Comparison of ENCODE assay signal across 9 cellular contexts in the genomic region with DNA sequence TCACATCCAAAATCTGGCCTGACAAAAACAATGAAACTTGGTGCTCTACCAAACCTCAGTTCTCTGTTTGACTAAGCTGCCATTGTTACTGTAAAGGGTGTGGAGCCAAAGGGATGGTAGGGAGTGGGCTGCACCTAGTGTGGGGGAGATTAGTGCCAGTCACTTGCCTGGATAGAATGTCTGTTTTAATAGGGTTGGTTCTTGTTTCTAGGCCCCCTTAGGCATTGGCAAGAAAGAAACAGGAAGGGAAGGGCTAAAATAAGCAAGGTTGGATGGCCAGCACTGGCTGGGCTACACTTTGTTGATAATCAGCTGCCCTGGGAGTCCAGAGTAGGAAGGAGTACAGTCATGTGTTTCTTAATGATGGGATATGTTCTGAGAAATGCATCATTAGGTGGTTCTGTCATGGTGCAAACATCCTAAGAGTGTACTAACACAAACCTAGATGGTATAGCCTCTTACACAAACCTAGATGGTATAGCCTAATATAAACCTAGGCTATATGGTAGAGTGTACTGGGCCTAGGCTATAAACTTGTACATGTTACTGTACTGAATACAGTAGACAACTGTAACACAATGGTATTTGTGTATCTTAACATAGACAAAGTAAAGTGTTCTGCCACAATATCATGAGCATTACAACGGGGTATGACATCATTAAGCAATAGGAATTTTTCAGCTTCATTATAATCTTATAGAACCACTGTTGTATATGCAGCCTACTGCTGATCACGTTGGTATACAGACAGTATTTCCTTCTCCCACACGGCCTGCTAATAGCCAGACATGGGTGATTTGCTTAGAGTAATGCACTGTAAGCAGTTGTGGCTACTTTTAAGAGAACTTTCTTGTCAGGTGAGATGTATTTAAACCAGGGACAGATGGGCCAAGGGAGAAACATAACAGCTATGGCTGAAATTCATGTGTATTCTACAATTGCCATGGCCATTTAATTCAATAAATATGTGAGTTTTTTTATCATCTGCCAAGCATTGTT. TPM values are rescaled to one million over a fixed set of nuclear protein-coding genes. Genes with fewer than 3 reads are reported as not detected.
DNase-seq lines count a peak whose midpoint lies in the region; ATAC-seq and TF ChIP-seq lines count a peak whose summit lies in the region.
"Had no signal": no experiment of that assay in that cellular context is flagged by ENCODE, and none has a peak within 500 bp of the region (broad histone marks: within the 10 kb centered on the region; RNA-seq: fewer than 3 reads in every experiment).

No MANE protein-coding gene starts in this region.

- POLR2A ChIA-PET in HEK293 (lab: Yijun Ruan, JAX) = interaction anchor here (1.5 kb wide), 1 partner anchor 16 kb away, joined by 3 read pairs; a partner anchor contains a TSS

- peaks cover 48% of the 10 kb centered on the region for H3K4me1 Mint-ChIP-seq in activated T-cell treated with anti-CD3 and anti-CD28 coated beads, Interleukin-2, amount 50 U/mL, for 72 hours (ENCODE audit: low read depth)
- H3K4me1 Mint-ChIP-seq: neural progenitor cell had no signal

- H3K36me3 Mint-ChIP-seq in activated T-cell treated with anti-CD3 and anti-CD28 coated beads, Interleukin-2, amount 50 U/mL, for 72 hours (ENCODE audit: insufficient read depth in 2 of 2) = peaks cover 8 to 24% of the 10 kb centered on the region in 2 donors

- H3K9ac ChIP-seq in muscle layer of colon (ENCODE audit: low read length) = no peak overlapping the region
- H3K9ac ChIP-seq: neural progenitor cell had no signal

- H3K4me3 ChIP-seq in HEK293 (ENCODE audit: low read depth, low read length) (no peak overlapping the region), muscle layer of colon (ENCODE audit: low read depth in 1 of 2, low read length in 2 of 2) (no peak overlapping the region), esophagus squamous epithelium (no peak overlapping the region)
- H3K4me3 ChIP-seq: neural progenitor cell had no signal

- H3K27me3 ChIP-seq in muscle layer of colon (ENCODE audit: control insufficient read depth in 1 of 2, insufficient read depth in 2 of 2, low read length in 2 of 2) (no peaks in the 10 kb centered on the region), esophagus squamous epithelium (no peaks in the 10 kb centered on the region)
- H3K27me3 ChIP-seq: neural progenitor cell had no signal

- no peaks in the 10 kb centered on the region for H3K9me3 Mint-ChIP-seq in activated T-cell treated with anti-CD3 and anti-CD28 coated beads, Interleukin-2, amount 50 U/mL, for 72 hours
- H3K9me3 Mint-ChIP-seq: neural progenitor cell had no signal

- H3K27me3 Mint-ChIP-seq in activated T-cell treated with anti-CD3 and anti-CD28 coated beads, Interleukin-2, amount 50 U/mL, for 72 hours (ENCODE audit: low read depth) = no peaks in the 10 kb centered on the region

- CTCF ChIA-PET in HEK293 (lab: Yijun Ruan, JAX) = interaction anchor here (0.6 to 3.3 kb wide), 4 partner anchors 10 to 157 kb away, joined by 3 to 14 read pairs (median 4); no protein-coding TSS in a partner anchor

- 77 to 80% methylated on average over 3 of the region's 3 CpGs for whole genome bisulfite sequencing in esophagus squamous epithelium, 2 donors

- H3K4me1 ChIP-seq in HEK293 (ENCODE audit: control insufficient read depth, insufficient read depth, low read length) (no peaks in the 10 kb centered on the region), muscle layer of colon (ENCODE audit: insufficient read depth, low read length) (peaks cover 8% of the 10 kb centered on the region), esophagus squamous epithelium (peaks cover 6 to 26% (median 8%) of the 10 kb centered on the region in 3 donors)

- peak overlapping the region; percentile 75 to 89 for H3K4me3 Mint-ChIP-seq in activated T-cell treated with anti-CD3 and anti-CD28 coated beads, Interleukin-2, amount 50 U/mL, for 72 hours
- H3K4me3 Mint-ChIP-seq: neural progenitor cell had no signal

- in situ Hi-C loops in G401 (cut with HindIII; ENCODE audit: low sequenced_read_pairs) = no loop called here

- TF ChIP-seq CTCF in HEK293 (tag by site-specific recombination; IDR thresholded peaks at IDR 0.05) = no peak
- no peak for TF ChIP-seq CTCF in esophagus squamous epithelium (IDR thresholded peaks at IDR 0.05)

- H3K27ac Mint-ChIP-seq in activated T-cell treated with anti-CD3 and anti-CD28 coated beads, Interleukin-2, amount 50 U/mL, for 72 hours = peak overlapping the region; percentile 93
- H3K27ac Mint-ChIP-seq: neural progenitor cell had no signal

- no peak for TF ChIP-seq POLR2A in esophagus squamous epithelium (IDR thresholded peaks at IDR 0.05)

- intact Hi-C loops in esophagus squamous epithelium (cut with DNase I) = loop anchor here (10.0 kb wide), 1 partner anchor 289 kb away; no protein-coding TSS in a partner anchor

- ATAC-seq in GM18519 (IDR thresholded peaks at IDR 0.05; ENCODE audit: low FRiP score, unreplicated experiment) = peak; percentile 44
- ATAC-seq in activated T-cell treated with anti-CD3 and anti-CD28 coated beads, Interleukin-2, amount 50 U/mL, for 72 hours (replicated peaks in 1 of 2) = peak; percentile 86
- no peak for ATAC-seq in GM19467 (IDR thresholded peaks at IDR 0.05; ENCODE audit: unreplicated experiment)

- H3K27ac ChIP-seq in HEK293 (ENCODE audit: extremely low read depth, low read depth, low read length) (no peak overlapping the region), muscle layer of colon (ENCODE audit: low read depth, low read length) (peak overlapping the region; percentile 9), esophagus squamous epithelium (peak overlapping the region in 2 of 4 donors; percentile 46 to 52)
- H3K27ac ChIP-seq: neural progenitor cell had no signal

- H3K9me3 ChIP-seq in HEK293 (ENCODE audit: control insufficient read depth, insufficient read depth, low read depth, low read length) (no peaks in the 10 kb centered on the region), muscle layer of colon (ENCODE audit: low read length) (no peaks in the 10 kb centered on the region), esophagus squamous epithelium (no peaks in the 10 kb centered on the region)

- H3K36me3 ChIP-seq in HEK293 (ENCODE audit: control insufficient read depth in 2 of 2, insufficient read depth in 1 of 2, low read length in 2 of 2) = peaks cover 21 to 41% of the 10 kb centered on the region in 2 experiments
- H3K36me3 ChIP-seq in muscle layer of colon (ENCODE audit: insufficient read depth, low read length) = peaks cover 20% of the 10 kb centered on the region
- H3K36me3 ChIP-seq in esophagus squamous epithelium = peaks cover 0 to 30% (median 0%) of the 10 kb centered on the region in 3 donors

- peak; percentile 63 to 66 for DNase-seq in activated T-cell treated with anti-CD3 and anti-CD28 coated beads, Interleukin-2, amount 50 U/mL, for 72 hours
- no peak for DNase-seq in GF-D8 (lab: John Stamatoyannopoulos, UW)
- DNase-seq in esophagus squamous epithelium (lab: John Stamatoyannopoulos, UW) = no peak
- no peak for DNase-seq in G401 (ENCODE audit: low spot score)

TF ChIP-seq in HEK293, 187 proteins besides CTCF, POLR2A, EP300 and RAD21 (continues in another document):
- TF ChIP-seq, protein P1, sequence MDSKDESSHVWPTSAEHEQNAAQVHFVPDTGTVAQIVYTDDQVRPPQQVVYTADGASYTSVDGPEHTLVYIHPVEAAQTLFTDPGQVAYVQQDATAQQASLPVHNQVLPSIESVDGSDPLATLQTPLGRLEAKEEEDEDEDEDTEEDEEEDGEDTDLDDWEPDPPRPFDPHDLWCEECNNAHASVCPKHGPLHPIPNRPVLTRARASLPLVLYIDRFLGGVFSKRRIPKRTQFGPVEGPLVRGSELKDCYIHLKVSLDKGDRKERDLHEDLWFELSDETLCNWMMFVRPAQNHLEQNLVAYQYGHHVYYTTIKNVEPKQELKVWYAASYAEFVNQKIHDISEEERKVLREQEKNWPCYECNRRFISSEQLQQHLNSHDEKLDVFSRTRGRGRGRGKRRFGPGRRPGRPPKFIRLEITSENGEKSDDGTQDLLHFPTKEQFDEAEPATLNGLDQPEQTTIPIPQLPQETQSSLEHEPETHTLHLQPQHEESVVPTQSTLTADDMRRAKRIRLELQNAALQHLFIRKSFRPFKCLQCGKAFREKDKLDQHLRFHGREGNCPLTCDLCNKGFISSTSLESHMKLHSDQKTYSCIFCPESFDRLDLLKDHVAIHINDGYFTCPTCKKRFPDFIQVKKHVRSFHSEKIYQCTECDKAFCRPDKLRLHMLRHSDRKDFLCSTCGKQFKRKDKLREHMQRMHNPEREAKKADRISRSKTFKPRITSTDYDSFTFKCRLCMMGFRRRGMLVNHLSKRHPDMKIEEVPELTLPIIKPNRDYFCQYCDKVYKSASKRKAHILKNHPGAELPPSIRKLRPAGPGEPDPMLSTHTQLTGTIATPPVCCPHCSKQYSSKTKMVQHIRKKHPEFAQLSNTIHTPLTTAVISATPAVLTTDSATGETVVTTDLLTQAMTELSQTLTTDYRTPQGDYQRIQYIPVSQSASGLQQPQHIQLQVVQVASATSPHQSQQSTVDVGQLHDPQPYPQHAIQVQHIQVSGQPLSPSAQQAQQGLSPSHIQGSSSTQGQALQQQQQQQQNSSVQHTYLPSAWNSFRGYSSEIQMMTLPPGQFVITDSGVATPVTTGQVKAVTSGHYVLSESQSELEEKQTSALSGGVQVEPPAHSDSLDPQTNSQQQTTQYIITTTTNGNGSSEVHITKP (tag by site-specific recombination; IDR thresholded peaks at IDR 0.05) = peak; percentile 84
- TF ChIP-seq ZNF600 (tag by site-specific recombination; IDR thresholded peaks at IDR 0.05) = peak; percentile 68
- TF ChIP-seq ZNF747 (tag by site-specific recombination; IDR thresholded peaks at IDR 0.05) = no peak
- peak; percentile 32; the same call in 1 of the 2 replicates for TF ChIP-seq SP7 (tag by site-specific recombination; IDR thresholded peaks at IDR 0.05)

RNA-seq across cellular contexts. Expression of a gene that starts 15.4 kb away (rescaled TPM):
- total RNA-seq in activated T-cell treated with anti-CD3 and anti-CD28 coated beads, Interleukin-2, amount 50 U/mL, for 72 hours = 10 to 100 TPM; 25.7 to 34.5 TPM
- 10 to 100 TPM in 3 of 4 donors, 1 to 10 TPM in 1; 7.8 to 16.8 (median 12.4) TPM for total RNA-seq in esophagus squamous epithelium
- total RNA-seq in G401 (2014; rRNA removed; shearing (Covaris generic)) = 18.7 and 20.5 TPM in 2 replicates

RNA-seq across cellular contexts. Expression of a gene that starts 15.8 kb away (rescaled TPM):
- 10 to 100 TPM; 66.1 to 71.3 TPM for total RNA-seq in activated T-cell treated with anti-CD3 and anti-CD28 coated beads, Interleukin-2, amount 50 U/mL, for 72 hours
- total RNA-seq in esophagus squamous epithelium = 10 to 100 TPM; 24.8 to 59.5 (median 43.0) TPM
- total RNA-seq in G401 (2014; rRNA removed; shearing (Covaris generic)) = 9.4 and 14.2 TPM in 2 replicates

RNA-seq across cellular contexts. Expression of a gene that starts 31.9 kb away (rescaled TPM):
- 100 to 1,000 TPM; 340 to 386 TPM for total RNA-seq in activated T-cell treated with anti-CD3 and anti-CD28 coated beads, Interleukin-2, amount 50 U/mL, for 72 hours
- 100 to 1,000 TPM in 3 of 4 donors, 10 to 100 TPM in 1; 68.3 to 299 (median 171) TPM for total RNA-seq in esophagus squamous epithelium
- total RNA-seq in G401 (2014; rRNA removed; shearing (Covaris generic)) = 10.8 and 43.0 TPM in 2 replicates

Comparison
In these comparisons a context has a peak if more than half of its experiments do, and no peak if none do; other contexts are left out.
1. DNase-seq: peak in activated T-cell treated with anti-CD3 and anti-CD28 coated beads, Interleukin-2, amount 50 U/mL, for 72 hours (2 of 2); none in GF-D8 (single experiment), esophagus squamous epithelium (single experiment) and G401 (single experiment).